8 cellular contexts compared by ENCODE assay signal in the genomic region with DNA sequence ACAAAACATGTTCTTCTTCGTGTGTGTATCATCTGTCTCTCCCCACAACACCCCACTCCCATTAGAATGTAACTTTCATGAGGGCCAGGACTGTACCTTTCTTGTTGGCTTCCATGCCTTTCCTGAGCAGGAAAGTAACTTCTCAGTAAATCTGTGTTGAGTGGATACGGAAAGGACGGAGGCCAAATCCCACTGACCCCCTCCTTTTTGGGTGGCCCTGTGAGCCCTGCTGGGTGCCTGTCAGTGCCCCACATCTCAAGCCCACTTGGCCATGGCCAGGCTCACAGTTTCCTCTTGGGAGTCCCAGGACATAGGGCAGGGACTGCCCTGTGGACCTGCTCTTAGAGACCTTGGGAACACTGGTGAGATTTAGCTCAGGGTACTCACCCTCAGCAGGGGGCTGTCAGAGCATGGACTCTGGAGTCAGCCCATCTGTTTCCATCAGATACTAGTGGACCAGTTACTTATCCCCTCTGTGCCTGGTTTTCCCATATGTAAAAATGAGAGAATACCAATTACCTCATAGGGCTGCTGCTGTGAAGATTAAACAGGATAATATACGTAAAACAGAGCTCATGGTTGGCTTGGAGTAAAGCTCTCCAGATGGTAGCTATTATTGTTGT. TPM values are rescaled to one million over a fixed set of nuclear protein-coding genes. Genes with fewer than 3 reads are reported as not detected.
DNase-seq lines count a peak whose midpoint lies in the region; ATAC-seq, FAIRE-seq and TF ChIP-seq lines count a peak whose summit lies in the region.

No MANE protein-coding gene starts in this region.

- H3K36me3 Mint-ChIP-seq in activated CD4-positive, alpha-beta T cell treated with anti-CD3 and anti-CD28 coated beads for 36 hours (ENCODE audit: low read depth) = peaks cover 3% of the 10 kb centered on the region
- H3K36me3 Mint-ChIP-seq in T-cell = peaks cover 3% of the 10 kb centered on the region

- WGBS in stomach, 5 donors = 67 to 74% (median 70%) methylated on average over 4 of the region's 4 CpGs

- CTCF ChIA-PET in activated CD4-positive, alpha-beta T cell treated with anti-CD3 and anti-CD28 coated beads for 36 hours (lab: Charles Lee) = interaction anchor here (0.7 to 4.1 kb wide), 7 partner anchors 21 to 196 kb away, joined by 3 to 35 read pairs (median 4); a partner anchor contains a TSS
- CTCF ChIA-PET in T-cell (lab: Charles Lee) = interaction anchor here in 1 of 2 donors (0.8 kb wide), 1 partner anchor 296 kb away, joined by 7 read pairs; no protein-coding TSS in a partner anchor

- TF ChIP-seq CTCF in foreskin fibroblast (IDR thresholded peaks at IDR 0.05; ENCODE audit: low read depth, low read length) = no peak
- no peak for TF ChIP-seq CTCF in stomach (IDR thresholded peaks at IDR 0.05)

- intact Hi-C loops in activated CD4-positive, alpha-beta T cell treated with anti-CD3 and anti-CD28 coated beads for 36 hours (cut with DNase I, micrococcal nuclease) = loop anchor here (5.0 to 10.0 kb wide), 4 partner anchors 96 to 373 kb away; a partner anchor contains a TSS
- intact Hi-C loops in stomach (cut with DNase I; ENCODE audit: low total_unique reads) = no loop called here

- H3K9me3 ChIP-seq in stomach = no peaks in the 10 kb centered on the region

- H3K9me3 Mint-ChIP-seq in activated CD4-positive, alpha-beta T cell treated with anti-CD3 and anti-CD28 coated beads for 36 hours (ENCODE audit: low read depth) = no peaks in the 10 kb centered on the region
- H3K9me3 Mint-ChIP-seq in T-cell = no peaks in the 10 kb centered on the region

- no peak for DNase-seq in activated CD4-positive, alpha-beta T cell treated with anti-CD3 and anti-CD28 coated beads for 36 hours
- no peak for DNase-seq in activated CD4-positive, alpha-beta T cell treated with anti-CD3 and anti-CD28 coated beads for 48 hours
- DNase-seq in T-cell (no peak), foreskin fibroblast (no peak), stomach (no peak), Ammon's horn (ENCODE audit: low spot score) (no peak), GM12892 (ENCODE audit: insufficient read length) (no peak), frontal cortex (ENCODE audit: low spot score in 2 of 2) (no peak)

- H3K27me3 ChIP-seq in stomach = peaks cover 0 to 54% (median 36%) of the 10 kb centered on the region in 3 donors

- no peak for ATAC-seq in activated CD4-positive, alpha-beta T cell treated with anti-CD3 and anti-CD28 coated beads for 36 hours
- no peak for ATAC-seq in T-cell (replicated peaks in 1 of 4)

- TF ChIP-seq EP300 in stomach (IDR thresholded peaks at IDR 0.05) = no peak

- peaks cover 17% of the 10 kb centered on the region for H3K4me1 Mint-ChIP-seq in activated CD4-positive, alpha-beta T cell treated with anti-CD3 and anti-CD28 coated beads for 36 hours
- H3K4me1 Mint-ChIP-seq in T-cell = peaks cover 18 to 20% (median 20%) of the 10 kb centered on the region in 3 donors

- H3K27ac Mint-ChIP-seq in activated CD4-positive, alpha-beta T cell treated with anti-CD3 and anti-CD28 coated beads for 36 hours = peak overlapping the region; percentile 72
- no peak overlapping the region for H3K27ac Mint-ChIP-seq in T-cell

- peaks cover 45% of the 10 kb centered on the region for H3K27me3 Mint-ChIP-seq in activated CD4-positive, alpha-beta T cell treated with anti-CD3 and anti-CD28 coated beads for 36 hours
- peaks cover 28 to 64% of the 10 kb centered on the region in 2 donors for H3K27me3 Mint-ChIP-seq in T-cell

- H3K4me3 ChIP-seq in foreskin fibroblast (ENCODE audit: low read depth in 1 of 2, low read length in 2 of 2) = peak overlapping the region; percentile 40 to 50
- H3K4me3 ChIP-seq in stomach = peak overlapping the region; percentile 73 to 79 (median 76)

- POLR2A ChIA-PET in activated CD4-positive, alpha-beta T cell treated with anti-CD3 and anti-CD28 coated beads for 36 hours (lab: Charles Lee) = no interaction called here
- POLR2A ChIA-PET in T-cell (lab: Charles Lee) = no interaction called here

- no peak for TF ChIP-seq POLR2A in stomach (IDR thresholded peaks at IDR 0.05)
- TF ChIP-seq POLR2A in GM12892 (IDR thresholded peaks at IDR 0.05; ENCODE audit: low read depth, low read length) = no peak

- peak overlapping the region in 4 of 5 donors; percentile 81 to 97 (median 87) for H3K27ac ChIP-seq in stomach

- peak overlapping the region; percentile 66 for H3K4me3 Mint-ChIP-seq in activated CD4-positive, alpha-beta T cell treated with anti-CD3 and anti-CD28 coated beads for 36 hours
- peak overlapping the region; percentile 78 to 85 (median 81) for H3K4me3 Mint-ChIP-seq in T-cell

- FAIRE-seq in GM12892 (lab: Jason Lieb, UNC) = no peak
- no peak for FAIRE-seq in frontal cortex (lab: Jason Lieb, UNC)

- peaks cover 22 to 53% (median 38%) of the 10 kb centered on the region in 4 donors for H3K4me1 ChIP-seq in stomach

- no peaks in the 10 kb centered on the region for H3K36me3 ChIP-seq in stomach

RNA-seq across cellular contexts. Expression of a gene that starts 1.1 kb away (rescaled TPM):
- under 1 TPM; 0.42 to 0.62 TPM for total RNA-seq in activated CD4-positive, alpha-beta T cell treated with anti-CD3 and anti-CD28 coated beads for 36 hours
- total RNA-seq in T-cell = 1 to 10 TPM in 1 of 5 donors, under 1 TPM in 3, not detected in 1; 0.44 to 1.1 (median 0.73) TPM
- total RNA-seq in stomach = 100 to 1,000 TPM in 1 of 5 donors, 10 to 100 TPM in 4; 32.1 to 273 (median 55.4) TPM
- polyA plus RNA-seq in stomach = 100 to 1,000 TPM in 2 of 3 donors, 10 to 100 TPM in 1; 77.2 to 140 (median 131) TPM
- polyA plus RNA-seq in GM12892 (2012; ENCODE audit: missing spikeins) = not detected
- total RNA-seq in frontal cortex = 15.5 TPM
